ENCODE assay signal across 9 cellular contexts in genomic region chr12:6376965-6377666, GRCh38. TPM values are rescaled to one million over a fixed set of nuclear protein-coding genes. Genes with fewer than 3 reads are reported as not detected.
DNase-seq lines count a peak whose midpoint lies in the region; ATAC-seq, FAIRE-seq and TF ChIP-seq lines count a peak whose summit lies in the region.
"Had no signal": no experiment of that assay in that cellular context is flagged by ENCODE, and none has a peak within 500 bp of the region (broad histone marks: within the 10 kb centered on the region; RNA-seq: fewer than 3 reads in every experiment).

No MANE protein-coding gene starts in this region.

- H4K5ac ChIP-seq in IMR-90 (ENCODE audit: low read depth, low read length) = peak overlapping the region; percentile 89

- peak overlapping the region; percentile 97 for H2BK120ac ChIP-seq in IMR-90 (ENCODE audit: low read depth, low read length)

- H3K14ac ChIP-seq in IMR-90 (replicated peaks; ENCODE audit: low read depth, low read length) = peak overlapping the region; percentile 92

- peak overlapping the region; percentile 68 for H3K27ac ChIP-seq in AG04450 (ENCODE audit: low read depth, low read length)
- H3K27ac ChIP-seq in IMR-90 (ENCODE audit: insufficient read depth, low read length) = peak overlapping the region; percentile 61; the same call in 1 of the 2 replicates

- POLR2A ChIA-PET in AG04450 (lab: Yijun Ruan, JAX) (no interaction called here), IMR-90 (lab: Charles Lee; ENCODE audit: unreplicated experiment) (no interaction called here)

- no TSS peak for BruUV-seq in IMR-90 (replicated peaks; lab: Mats Ljungman, UMichigan)

- no peaks in the 10 kb centered on the region for H3K36me3 Mint-ChIP-seq in dendritic cell treated with granulocyte-macrophage colony-stimulating factor and Interleukin-4, amounts not matched to agents 40 ng/mL and 50 ng/mL, for 4 days (ENCODE audit: low read depth)
- no peaks in the 10 kb centered on the region for H3K36me3 Mint-ChIP-seq in nephron (ENCODE audit: low read depth)

- no peaks in the 10 kb centered on the region for H3K36me3 ChIP-seq in IMR-90 (ENCODE audit: control insufficient read depth, insufficient read depth, low read length)

- in situ Hi-C loops in IMR-90 (cut with MboI; ENCODE audit: low sequenced_read_pairs) = no loop called here

- peak overlapping the region; percentile 28; the same call in 1 of the 2 replicates for H3K56ac ChIP-seq in IMR-90 (ENCODE audit: extremely low read depth, insufficient read depth, low read length)

- peak overlapping the region; percentile 25 for H3K9ac ChIP-seq in IMR-90 (ENCODE audit: low read depth, low read length)

- WGBS in IMR-90 (ENCODE audit: extremely low coverage in 2 of 2, insufficient read length in 1 of 2), 2 experiments = no CpG with 5 or more reads among the region's 8 CpGs

- no peaks in the 10 kb centered on the region for H3K9me3 Mint-ChIP-seq in dendritic cell treated with granulocyte-macrophage colony-stimulating factor and Interleukin-4, amounts not matched to agents 40 ng/mL and 50 ng/mL, for 4 days
- no peaks in the 10 kb centered on the region for H3K9me3 Mint-ChIP-seq in nephron
- H3K9me3 Mint-ChIP-seq: activated T-helper 2 cell treated with anti-CD3 and anti-CD28 coated beads, Interferon-gamma antibody, Interleukin-2, Interleukin-4, amounts not matched to agents 10 μg/mL and 5 μg/mL and 100 μg/mL, durations not matched to agents 14 hours and 24 hours and 36 hours had no signal

- CTCF ChIA-PET in AG04450 (lab: Charles Lee) (interaction anchor here (1.0 to 1.1 kb wide), 2 partner anchors 31 to 88 kb away, joined by 3 to 4 read pairs; no protein-coding TSS in a partner anchor), IMR-90 (lab: Yijun Ruan, JAX) (no interaction called here)

- H2AK5ac ChIP-seq in IMR-90 (ENCODE audit: low read depth, low read length) = peak overlapping the region; percentile 57

- H3K27me3 ChIP-seq in AG04450 (ENCODE audit: control insufficient read depth, insufficient read depth, low read length) (no peaks in the 10 kb centered on the region), IMR-90 (ENCODE audit: control insufficient read depth, insufficient read depth, low read length) (no peaks in the 10 kb centered on the region)

- H4K8ac ChIP-seq in IMR-90 (ENCODE audit: low read depth in 2 of 2, low read length in 2 of 2) = peak overlapping the region; percentile 77 to 97

- peak overlapping the region; percentile 93 for H3K4ac ChIP-seq in IMR-90 (ENCODE audit: low read depth, low read length)

- H2BK15ac ChIP-seq in IMR-90 (ENCODE audit: low read depth, low read length) = peak overlapping the region; percentile 90; the same call in 2 of the 3 replicates

- TF ChIP-seq CTCF in AG04450 (IDR thresholded peaks at IDR 0.05; ENCODE audit: low read depth, low read length) = no peak
- TF ChIP-seq CTCF in IMR-90 (conservative IDR thresholded peaks at IDR 0.05; ENCODE audit: low read depth, low read length) = no peak
- TF ChIP-seq CTCF in nephron (IDR thresholded peaks at IDR 0.05; ENCODE audit: unreplicated experiment in 3 of 3) = no peak
- TF ChIP-seq CTCF in D721Med (IDR thresholded peaks at IDR 0.05; ENCODE audit: insufficient read depth, missing control alignments) = no peak

- H2AK9ac ChIP-seq in IMR-90 (replicated peaks; ENCODE audit: low read depth, low read length, poor library complexity) = peak overlapping the region; percentile 84

- H3K4me3 Mint-ChIP-seq in dendritic cell treated with granulocyte-macrophage colony-stimulating factor and Interleukin-4, amounts not matched to agents 40 ng/mL and 50 ng/mL, for 4 days = peak overlapping the region; percentile 36
- H3K4me3 Mint-ChIP-seq in nephron = no peak overlapping the region

- TF ChIP-seq POLR2A in IMR-90 (IDR thresholded peaks at IDR 0.05; ENCODE audit: low read depth, low read length) = no peak

- H4K20me1 ChIP-seq in IMR-90 (ENCODE audit: insufficient read depth, low read length) = no peaks in the 10 kb centered on the region

- H3K9me3 ChIP-seq in AG04450 (ENCODE audit: control insufficient read depth, insufficient read depth, low read length) = no peaks in the 10 kb centered on the region
- no peaks in the 10 kb centered on the region for H3K9me3 ChIP-seq in IMR-90 (ENCODE audit: control insufficient read depth, insufficient read depth, low read length)

- H3K27ac Mint-ChIP-seq in dendritic cell treated with granulocyte-macrophage colony-stimulating factor and Interleukin-4, amounts not matched to agents 40 ng/mL and 50 ng/mL, for 4 days = peak overlapping the region; percentile 86
- peak overlapping the region; percentile 86 to 97 (median 90) for H3K27ac Mint-ChIP-seq in nephron
- H3K27ac Mint-ChIP-seq: activated T-helper 2 cell treated with anti-CD3 and anti-CD28 coated beads, Interferon-gamma antibody, Interleukin-2, Interleukin-4, amounts not matched to agents 10 μg/mL and 5 μg/mL and 100 μg/mL, durations not matched to agents 14 hours and 24 hours and 36 hours had no signal

- H2AFZ ChIP-seq in IMR-90 (replicated peaks; ENCODE audit: low read length, poor library complexity) = peak overlapping the region; percentile 69

- peak overlapping the region; percentile 36 for H2BK20ac ChIP-seq in IMR-90 (ENCODE audit: low read depth, low read length)

- H3K4me1 Mint-ChIP-seq in dendritic cell treated with granulocyte-macrophage colony-stimulating factor and Interleukin-4, amounts not matched to agents 40 ng/mL and 50 ng/mL, for 4 days (ENCODE audit: low read depth) = peaks cover 94% of the 10 kb centered on the region
- H3K4me1 Mint-ChIP-seq in nephron = peaks cover 59% of the 10 kb centered on the region

- peak overlapping the region; percentile 22 for H2BK5ac ChIP-seq in IMR-90 (ENCODE audit: low read depth, low read length, poor library complexity, severe bottlenecking)

- peaks cover 2% of the 10 kb centered on the region for H3K27me3 Mint-ChIP-seq in dendritic cell treated with granulocyte-macrophage colony-stimulating factor and Interleukin-4, amounts not matched to agents 40 ng/mL and 50 ng/mL, for 4 days
- H3K27me3 Mint-ChIP-seq in nephron (ENCODE audit: low read depth) = peaks cover 7% of the 10 kb centered on the region

- H3K23ac ChIP-seq in IMR-90 (ENCODE audit: low read depth, low read length) = peak overlapping the region; percentile 57; the same call in 1 of the 2 replicates

- no peak for FAIRE-seq in D721Med (lab: Jason Lieb, UNC)
- FAIRE-seq in urothelium cell line (lab: Jason Lieb, UNC) = no peak

- DNase-seq in AG04450 (ENCODE audit: low read depth, low spot score) = no peak
- no peak for DNase-seq in IMR-90
- no peak for DNase-seq in stimulated activated naive CD4-positive, alpha-beta T cell treated with Interleukin-2 at 50 U/mL for 16 hours (lab: John Stamatoyannopoulos, UW)
- DNase-seq in D721Med (ENCODE audit: insufficient read length, low spot score) = no peak
- DNase-seq in midbrain (lab: John Stamatoyannopoulos, UW) = no peak
- no peak for DNase-seq in urothelium cell line (ENCODE audit: low spot score)

- dilution Hi-C loops in IMR-90 (cut with HindIII; ENCODE audit: low sequenced_read_pairs, unreplicated experiment) = no loop called here

- TF ChIP-seq RAD21 in IMR-90 (IDR thresholded peaks at IDR 0.05; ENCODE audit: low read length) = no peak

- H3K4me2 ChIP-seq in IMR-90 (ENCODE audit: low read depth, low read length) = no peak overlapping the region

- no peak for ATAC-seq in IMR-90 (ENCODE audit: low read depth)

- H3K9me1 ChIP-seq in IMR-90 (ENCODE audit: insufficient read depth, low read length) = peaks cover 11% of the 10 kb centered on the region; the same call in 1 of the 2 replicates

- no peaks in the 10 kb centered on the region; a peak in 1 of 4 replicates for H3K79me1 ChIP-seq in IMR-90 (ENCODE audit: low read depth in 1 of 2, low read length in 2 of 2)

- peak overlapping the region; percentile 88 for H3K18ac ChIP-seq in IMR-90 (ENCODE audit: low read depth, low read length)

- H4K91ac ChIP-seq in IMR-90 (ENCODE audit: insufficient read depth, low read depth, low read length) = peak overlapping the region; percentile 86

- intact Hi-C loops in IMR-90 (cut with micrococcal nuclease) = no loop called here
- intact Hi-C loops in dendritic cell treated with granulocyte-macrophage colony-stimulating factor and Interleukin-4, amounts not matched to agents 40 ng/mL and 50 ng/mL, for 4 days (cut with micrococcal nuclease) = loop anchor here (5.0 kb wide), 1 partner anchor 40 kb away; no protein-coding TSS in a partner anchor

- H3K4me1 ChIP-seq in IMR-90 (ENCODE audit: control insufficient read depth, insufficient read depth, low read length) = peaks cover 21% of the 10 kb centered on the region

- H3K4me3 ChIP-seq in AG04450 (ENCODE audit: low read depth, low read length) = no peak overlapping the region
- H3K4me3 ChIP-seq in IMR-90 (ENCODE audit: insufficient read depth, low read depth, low read length) = no peak overlapping the region

TF ChIP-seq in IMR-90, 13 proteins besides CTCF, POLR2A, EP300 and RAD21 (continues in another document):
- no peak for TF ChIP-seq ELK1 (IDR thresholded peaks at IDR 0.05; ENCODE audit: borderline replicate concordance, low read depth, low read length)

RNA-seq across cellular contexts. Expression of gene SCNN1A, which starts 1.8 kb away (rescaled TPM):
- polyA plus RNA-seq in AG04450 (2011; rRNA removed) (0.25 and 0.26 TPM in 2 replicates), IMR-90 (2012; rRNA removed) (0.24 and 0.41 TPM in 2 replicates)
- 0.14 and 0.39 TPM in 2 replicates for polyA minus RNA-seq in AG04450 (2011; rRNA and poly(A)+ RNA removed)
- not detected in 2 replicates for total RNA-seq in IMR-90 (2012; rRNA removed)
- polyA plus RNA-seq in IMR-90 (2012; cell fraction: cytosol; rRNA removed) = 0.13 and 0.16 TPM in 2 replicates
- polyA plus RNA-seq in IMR-90 (2012; cell fraction: nucleus; rRNA removed; ENCODE audit: low replicate concordance) = 0.32 and 1.2 TPM in 2 replicates
- total RNA-seq: activated T-helper 2 cell treated with anti-CD3 and anti-CD28 coated beads, Interferon-gamma antibody, Interleukin-2, Interleukin-4, amounts not matched to agents 10 μg/mL and 5 μg/mL and 100 μg/mL, durations not matched to agents 14 hours and 24 hours and 36 hours had no signal

RNA-seq across cellular contexts. Expression of gene LTBR, which starts 6.8 kb away (rescaled TPM):
- 32.1 and 38.8 TPM in 2 replicates for polyA plus RNA-seq in AG04450 (2011; rRNA removed)
- 23.5 and 26.6 TPM in 2 replicates for polyA minus RNA-seq in AG04450 (2011; rRNA and poly(A)+ RNA removed)
- 19.7 and 24.7 TPM in 2 replicates for total RNA-seq in IMR-90 (2012; rRNA removed)
- 62.5 and 66.0 TPM in 2 replicates for polyA plus RNA-seq in IMR-90 (2012; rRNA removed)
- polyA plus RNA-seq in IMR-90 (2012; cell fraction: cytosol; rRNA removed) = 71.8 and 82.3 TPM in 2 replicates
- 71.5 and 142 TPM in 2 replicates for polyA plus RNA-seq in IMR-90 (2012; cell fraction: nucleus; rRNA removed; ENCODE audit: low replicate concordance)

RNA-seq across cellular contexts. Expression of gene TNFRSF1A, which starts 35.2 kb away (rescaled TPM):
- polyA plus RNA-seq in AG04450 (2011; rRNA removed) (231 and 255 TPM in 2 replicates), IMR-90 (2012; rRNA removed) (136 and 138 TPM in 2 replicates)
- 222 and 237 TPM in 2 replicates for polyA minus RNA-seq in AG04450 (2011; rRNA and poly(A)+ RNA removed)
- 79.6 and 86.7 TPM in 2 replicates for total RNA-seq in IMR-90 (2012; rRNA removed)
- 105 and 167 TPM in 2 replicates for polyA plus RNA-seq in IMR-90 (2012; cell fraction: cytosol; rRNA removed)
- polyA plus RNA-seq in IMR-90 (2012; cell fraction: nucleus; rRNA removed; ENCODE audit: low replicate concordance) = 102 and 107 TPM in 2 replicates
